In the genomic region with DNA sequence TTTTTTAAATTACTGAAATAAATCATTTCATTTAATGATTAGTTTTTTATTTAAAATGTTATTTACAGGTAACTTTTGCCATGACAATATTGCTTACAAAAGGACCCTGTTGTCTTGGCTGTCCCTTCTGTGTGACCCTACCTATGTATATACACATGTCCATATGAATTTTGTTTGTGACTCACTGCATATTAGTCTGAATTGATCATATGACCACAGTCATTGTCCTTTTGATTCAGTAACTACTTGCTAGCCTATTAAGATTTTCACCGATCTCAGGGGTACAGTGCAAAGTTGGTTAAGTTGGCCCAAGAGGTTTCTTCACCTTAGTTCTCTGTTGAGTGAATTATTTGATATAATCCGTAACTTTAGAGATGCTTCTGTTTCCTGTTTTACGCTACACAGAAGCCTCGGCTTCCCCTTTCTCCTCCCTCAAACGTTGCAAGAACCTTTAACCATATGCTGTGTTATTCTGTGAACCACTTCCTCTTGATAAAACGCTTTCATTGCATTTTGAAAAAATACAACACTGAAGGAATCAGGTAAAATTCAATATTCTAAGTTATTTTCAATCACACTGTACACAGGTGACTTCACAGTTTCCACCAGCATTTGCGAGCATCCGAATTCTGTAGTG, we compare ENCODE assay signal across 8 cellular contexts. TPM values are rescaled to one million over a fixed set of nuclear protein-coding genes. Genes with fewer than 3 reads are reported as not detected.
DNase-seq lines count a peak whose midpoint lies in the region; ATAC-seq and TF ChIP-seq lines count a peak whose summit lies in the region.
"Had no signal": no experiment of that assay in that cellular context is flagged by ENCODE, and none has a peak within 500 bp of the region (broad histone marks: within the 10 kb centered on the region; RNA-seq: fewer than 3 reads in every experiment).

No MANE protein-coding gene starts in this region.

- no peak overlapping the region for H3K4me3 Mint-ChIP-seq in HFFc6

- TF ChIP-seq CTCF in HFFc6 (IDR thresholded peaks at IDR 0.05) = no peak

- H3K4me1 Mint-ChIP-seq in HFFc6 (ENCODE audit: low read depth) = peaks cover 54% of the 10 kb centered on the region

- intact Hi-C loops in sciatic nerve (cut with DNase I) = no loop called here

- no peak overlapping the region for H3K27ac Mint-ChIP-seq in HFFc6

- H3K36me3 Mint-ChIP-seq in HFFc6 (ENCODE audit: low read depth) = peaks cover 16% of the 10 kb centered on the region

- ATAC-seq in GM19025 (IDR thresholded peaks at IDR 0.05; ENCODE audit: low read depth, unreplicated experiment) = peak; percentile 37
- peak; percentile 44 for ATAC-seq in HG02943 (IDR thresholded peaks at IDR 0.05; ENCODE audit: low read depth, unreplicated experiment)
- peak; percentile 27 for ATAC-seq in sciatic nerve

- no peaks in the 10 kb centered on the region for H3K9me3 Mint-ChIP-seq in HFFc6

- peak; percentile 83 for DNase-seq in SKM-1 treated with dmso at 0.1 percent for 144 hours (lab: John Stamatoyannopoulos, UW; ENCODE audit: unreplicated experiment)
- no peak for DNase-seq in sciatic nerve (ENCODE audit: low spot score)
- no peak for DNase-seq in RKO (ENCODE audit: low spot score)
- no peak for DNase-seq in activated CD8-positive, alpha-beta memory T cell treated with anti-CD3 and anti-CD28 coated beads, Interleukin-2, amount 50 U/mL, for 4 hours
- DNase-seq in HFFc6 = no peak

- no peaks in the 10 kb centered on the region; the same call in 1 of the 2 replicates for H3K27me3 Mint-ChIP-seq in HFFc6 (ENCODE audit: insufficient read depth)

RNA-seq across cellular contexts. Expression of a gene that starts 43.9 kb away (rescaled TPM):
- total RNA-seq in sciatic nerve = 17.0 TPM
- total RNA-seq in HFFc6 (2021; fragmentation: NEBNext Ultra II Directional; extraction: Animal tissue kit (Norgen Biotek cat#: 25700)) = 10 to 100 TPM; 30.7 to 37.6 (median 35.5) TPM
- total RNA-seq: SJSA1 had no signal
